Comparison of ENCODE assay signal across 13 cellular contexts in genomic region chr7:106704000-106704840, GRCh38. TPM values are rescaled to one million over a fixed set of nuclear protein-coding genes. Genes with fewer than 3 reads are reported as not detected.
DNase-seq lines count a peak whose midpoint lies in the region; ATAC-seq and TF ChIP-seq lines count a peak whose summit lies in the region.
"Had no signal": no experiment of that assay in that cellular context is flagged by ENCODE, and none has a peak within 500 bp of the region (broad histone marks: within the 10 kb centered on the region; RNA-seq: fewer than 3 reads in every experiment).

No MANE protein-coding gene starts in this region.

- BruUV-seq in mammary epithelial cell (replicated peaks; lab: Mats Ljungman, UMichigan) (no TSS peak), MCF 10A (replicated peaks; lab: Mats Ljungman, UMichigan) (no TSS peak)

- H3K27me3 Mint-ChIP-seq in MCF 10A (ENCODE audit: insufficient read depth, unreplicated experiment): no peaks in the 10 kb centered on the region
- peaks cover 0 to 30% of the 10 kb centered on the region in 2 donors for H3K27me3 Mint-ChIP-seq in effector memory CD8-positive, alpha-beta T cell

- H3K27ac ChIP-seq in mammary epithelial cell (ENCODE audit: insufficient read depth, low read depth, low read length): no peak overlapping the region
- peak overlapping the region; percentile 83 for H3K27ac ChIP-seq in MM.1S (ENCODE audit: low read length)
- H3K27ac ChIP-seq: SJSA1, thyroid gland had no signal

- TF ChIP-seq CTCF in mammary epithelial cell (conservative IDR thresholded peaks at IDR 0.05 in 1 of 2, IDR thresholded peaks at IDR 0.05 in 1 of 2; ENCODE audit: extremely low read depth in 1 of 2, insufficient read depth in 1 of 2, low read depth in 1 of 2, low read length in 2 of 2) (no peak), MCF 10A (IDR thresholded peaks at IDR 0.05; ENCODE audit: unreplicated experiment) (no peak), MM.1S (IDR thresholded peaks at IDR 0.05; ENCODE audit: low read length) (no peak)

- no peaks in the 10 kb centered on the region for H3K9me3 Mint-ChIP-seq in MCF 10A (ENCODE audit: unreplicated experiment)
- H3K9me3 Mint-ChIP-seq in effector memory CD8-positive, alpha-beta T cell: no peaks in the 10 kb centered on the region

- H3K4me1 ChIP-seq in mammary epithelial cell (ENCODE audit: insufficient read depth, low read length) (no peaks in the 10 kb centered on the region), MM.1S (ENCODE audit: low read length) (peaks cover 22% of the 10 kb centered on the region)
- H3K4me1 ChIP-seq: SJSA1, thyroid gland had no signal

- no peak overlapping the region for H3K9ac ChIP-seq in mammary epithelial cell (ENCODE audit: insufficient read depth, low read length)
- H3K9ac ChIP-seq in MM.1S (ENCODE audit: low read length): peak overlapping the region; percentile 49

- H3K9me2 ChIP-seq in MM.1S (replicated peaks; ENCODE audit: insufficient read depth, low read length): no peaks in the 10 kb centered on the region

- H3K4me3 ChIP-seq in mammary epithelial cell (replicated peaks in 1 of 3; ENCODE audit: insufficient read depth in 1 of 3, low read depth in 2 of 3, low read length in 3 of 3) (no peak overlapping the region), MM.1S (ENCODE audit: low read length) (peak overlapping the region; percentile 14)
- H3K4me3 ChIP-seq: SJSA1, thyroid gland had no signal

- H4K20me1 ChIP-seq in mammary epithelial cell (ENCODE audit: insufficient read depth, low read length) (no peaks in the 10 kb centered on the region), MM.1S (ENCODE audit: insufficient read depth, low read length) (no peaks in the 10 kb centered on the region)

- WGBS in mammary epithelial cell (ENCODE audit: low coverage, missing lambda C conversion rate): 75% methylated on average over 3 of the region's 3 CpGs

- peaks cover 17% of the 10 kb centered on the region for H3F3A ChIP-seq in MM.1S (ENCODE audit: insufficient read depth, low read length)

- no peaks in the 10 kb centered on the region for H3K79me2 ChIP-seq in mammary epithelial cell (ENCODE audit: insufficient read depth, low read length)
- no peaks in the 10 kb centered on the region for H3K79me2 ChIP-seq in MM.1S (ENCODE audit: low read length)

- H2AFZ ChIP-seq in mammary epithelial cell (ENCODE audit: low read depth, low read length) (peak overlapping the region; percentile 78), MM.1S (ENCODE audit: low read length) (peak overlapping the region; percentile 61)

- intact Hi-C loops in mammary epithelial cell (cut with micrococcal nuclease): no loop called here
- intact Hi-C loops in MCF 10A (cut with micrococcal nuclease): no loop called here

- CTCF ChIA-PET in mammary epithelial cell (lab: Charles Lee; ENCODE audit: low non-redundant PET): no interaction called here
- CTCF ChIA-PET in MCF 10A (lab: Yijun Ruan, JAX): interaction anchor here (0.7 to 1.9 kb wide), 4 partner anchors 12 to 1169 kb away, joined by 3 to 6 read pairs (median 4); no protein-coding TSS in a partner anchor

- in situ Hi-C loops in mammary epithelial cell (cut with MboI; ENCODE audit: low sequenced_read_pairs in 2 of 2): no loop called here

- H3K36me3 Mint-ChIP-seq in MCF 10A (ENCODE audit: insufficient read depth, unreplicated experiment): peaks cover 6% of the 10 kb centered on the region
- H3K36me3 Mint-ChIP-seq in effector memory CD8-positive, alpha-beta T cell (ENCODE audit: insufficient read depth): peaks cover 5% of the 10 kb centered on the region

- no peak overlapping the region for H3K27ac Mint-ChIP-seq in MCF 10A (ENCODE audit: low read depth, unreplicated experiment)
- no peak overlapping the region for H3K27ac Mint-ChIP-seq in effector memory CD8-positive, alpha-beta T cell

- dilution Hi-C loops in mammary epithelial cell (cut with HindIII; ENCODE audit: low sequenced_read_pairs): no loop called here

- POLR2A ChIA-PET in MCF 10A (lab: Yijun Ruan, JAX): interaction anchor here (0.6 to 0.7 kb wide), 5 partner anchors 36 to 763 kb away, joined by 3 to 4 read pairs (median 4); no protein-coding TSS in a partner anchor

- no peaks in the 10 kb centered on the region for H3K36me3 ChIP-seq in mammary epithelial cell (ENCODE audit: insufficient read depth, low read length)
- no peaks in the 10 kb centered on the region for H3K36me3 ChIP-seq in MM.1S (replicated peaks; ENCODE audit: insufficient read depth, low read length)
- H3K36me3 ChIP-seq: thyroid gland had no signal

- H3K4me2 ChIP-seq in mammary epithelial cell (ENCODE audit: insufficient read depth, low read depth, low read length) (no peak overlapping the region), MM.1S (ENCODE audit: low read depth, low read length) (peak overlapping the region; percentile 69)

- ATAC-seq in effector memory CD8-positive, alpha-beta T cell (replicated peaks): peak; percentile 63
- ATAC-seq in GM18511 (IDR thresholded peaks at IDR 0.05; ENCODE audit: unreplicated experiment): no peak

- no peak for DNase-seq in mammary epithelial cell
- no peak for DNase-seq in MCF 10A (ENCODE audit: unreplicated experiment)
- DNase-seq in MM.1S: peak; percentile 79
- DNase-seq in effector memory CD8-positive, alpha-beta T cell: no peak
- DNase-seq in SKM-1 (lab: John Stamatoyannopoulos, UW; ENCODE audit: unreplicated experiment): no peak
- no peak for DNase-seq in NCI-H1417 treated with DMSO at 0.1 percent for 48 hours (lab: John Stamatoyannopoulos, UW)
- no peak for DNase-seq in NCI-H446 (lab: John Stamatoyannopoulos, UW)
- DNase-seq: amygdala; effector CD4-positive, alpha-beta T cell; NCI-H510A treated with DMSO at 0.1 percent for 48 hours; thyroid gland had no signal

- peaks cover 8% of the 10 kb centered on the region for H3K4me1 Mint-ChIP-seq in MCF 10A (ENCODE audit: insufficient read depth, unreplicated experiment)
- H3K4me1 Mint-ChIP-seq in effector memory CD8-positive, alpha-beta T cell (ENCODE audit: low read depth in 2 of 2): peaks cover 0 to 3% of the 10 kb centered on the region in 2 donors

- no peak overlapping the region for H3K4me3 Mint-ChIP-seq in MCF 10A (ENCODE audit: unreplicated experiment)
- H3K4me3 Mint-ChIP-seq in effector memory CD8-positive, alpha-beta T cell: no peak overlapping the region

- H3K27me3 ChIP-seq in mammary epithelial cell (ENCODE audit: insufficient read depth, low read length) (no peaks in the 10 kb centered on the region), MM.1S (replicated peaks; ENCODE audit: insufficient read depth, low read length) (no peaks in the 10 kb centered on the region)
- H3K27me3 ChIP-seq: SJSA1, thyroid gland had no signal

- H3K9me3 ChIP-seq in mammary epithelial cell (replicated peaks; ENCODE audit: insufficient read depth, low read length) (no peaks in the 10 kb centered on the region), MM.1S (replicated peaks; ENCODE audit: insufficient read depth, low read length) (no peaks in the 10 kb centered on the region)
- H3K9me3 ChIP-seq: SJSA1, thyroid gland had no signal

RNA-seq across cellular contexts. Expression of gene CCDC71L, which starts 43.3 kb away (rescaled TPM):
- total RNA-seq in mammary epithelial cell (10 to 100 TPM; 32.2 to 37.8 TPM), MCF 10A (2022) (11.4 and 13.0 TPM in 2 replicates)
- 14.0 TPM for polyA plus RNA-seq in mammary epithelial cell
- 15.1 TPM for polyA minus RNA-seq in mammary epithelial cell
